8 cellular contexts compared by ENCODE assay signal in genomic region chr4:185597532-185598188, GRCh38.
DNase-seq lines count a peak whose midpoint lies in the region; ATAC-seq, FAIRE-seq and TF ChIP-seq lines count a peak whose summit lies in the region.

No MANE protein-coding gene starts in this region.

- no peak overlapping the region for H3K9ac ChIP-seq in kidney (ENCODE audit: low read length in 2 of 2)

- TF ChIP-seq CTCF in GM12865 (IDR thresholded peaks at IDR 0.05; ENCODE audit: insufficient read depth, low read depth, low read length, missing control alignments) (peak; percentile 97), activated B cell treated with CpG ODN at 0.5 μM for 24 hours (IDR thresholded peaks at IDR 0.05) (peak; percentile 100), kidney (IDR thresholded peaks at IDR 0.05; ENCODE audit: borderline replicate concordance, extremely low read depth, insufficient read depth) (peak; percentile 99)

- H3K4me3 ChIP-seq in GM12865 (ENCODE audit: low read depth, low read length), result no peak overlapping the region
- no peak overlapping the region for H3K4me3 ChIP-seq in kidney (ENCODE audit: low read length in 2 of 2)

- H3K9me3 Mint-ChIP-seq in activated B cell treated with CpG ODN at 0.5 μM for 24 hours, result no peaks in the 10 kb centered on the region

- peaks cover 0 to 5% of the 10 kb centered on the region in 2 donors for H3K36me3 ChIP-seq in kidney (ENCODE audit: control insufficient read depth in 1 of 2, insufficient read depth in 2 of 2, low read length in 2 of 2)

- no peaks in the 10 kb centered on the region for H3K4me1 ChIP-seq in kidney (ENCODE audit: control insufficient read depth in 1 of 2, insufficient read depth in 1 of 2, low read depth in 1 of 2, low read length in 2 of 2)

- DNase-seq in GM12865 (ENCODE audit: low read depth), result peak; percentile 86
- DNase-seq in NCI-H2081 treated with DMSO at 0.1 percent for 48 hours (lab: John Stamatoyannopoulos, UW), result peak; percentile 8
- DNase-seq in activated B cell treated with CpG ODN at 0.5 μM for 24 hours, result peak; percentile 49
- peak in 53 of 61 donors; percentile 5 to 77 (median 41) for DNase-seq in caudate nucleus (lab: John Stamatoyannopoulos, UW)
- peak; percentile 84 for DNase-seq in kidney
- peak; percentile 57 to 61 for DNase-seq in stimulated activated CD4-positive, alpha-beta T cell treated with anti-CD3 and anti-CD28 coated beads, Interleukin-1b, Interleukin-23, amount 100 ng/mL, for 4 hours (ENCODE audit: low read depth in 2 of 2)

- H3K4me3 Mint-ChIP-seq in activated B cell treated with CpG ODN at 0.5 μM for 24 hours, result no peak overlapping the region

- peak; percentile 76 for ATAC-seq in HG02642 (IDR thresholded peaks at IDR 0.05; ENCODE audit: poor library complexity, unreplicated experiment)
- peak; percentile 72 for ATAC-seq in activated B cell treated with CpG ODN at 0.5 μM for 24 hours (ENCODE audit: low read depth)
- no peak for ATAC-seq in HG03039 (IDR thresholded peaks at IDR 0.05; ENCODE audit: unreplicated experiment)

- no peak overlapping the region for H3K27ac Mint-ChIP-seq in activated B cell treated with CpG ODN at 0.5 μM for 24 hours

- FAIRE-seq in kidney (lab: Jason Lieb, UNC), result peak; percentile 70

- no peaks in the 10 kb centered on the region for H3K36me3 Mint-ChIP-seq in activated B cell treated with CpG ODN at 0.5 μM for 24 hours (ENCODE audit: low read depth)

- CTCF ChIA-PET in activated B cell treated with CpG ODN at 0.5 μM for 24 hours (lab: Charles Lee), result interaction anchor here (0.5 to 3.8 kb wide), 19 partner anchors 9 to 592 kb away, joined by 3 to 28 read pairs (median 5); partner anchors contain the start of genes CCDC110, LRP2BP and UFSP2

- H3K27ac ChIP-seq in caudate nucleus (ENCODE audit: low read depth, low read length) (peak overlapping the region; percentile 4), kidney (ENCODE audit: low read depth in 2 of 2, low read length in 2 of 2) (no peak overlapping the region)

- H3K4me1 Mint-ChIP-seq in activated B cell treated with CpG ODN at 0.5 μM for 24 hours, result no peaks in the 10 kb centered on the region

- intact Hi-C loops in activated B cell treated with CpG ODN at 0.5 μM for 24 hours (cut with micrococcal nuclease) (loop anchor here (1.0 to 10.0 kb wide), 7 partner anchors 10 to 953 kb away; partner anchors contain the start of genes CASP3, CCDC110, PRIMPOL and SLC25A4), kidney (cut with DNase I) (loop anchor here (10.0 kb wide), 1 partner anchor 123 kb away; the partner anchor contains the start of gene CCDC110)

- H3K9me3 ChIP-seq in kidney (ENCODE audit: control insufficient read depth in 1 of 2, low read length in 2 of 2), result no peaks in the 10 kb centered on the region

- POLR2A ChIA-PET in activated B cell treated with CpG ODN at 0.5 μM for 24 hours (lab: Charles Lee), result interaction anchor here (1.0 to 1.5 kb wide), 2 partner anchors 126 to 171 kb away, joined by 3 read pairs; partner anchors contain the start of genes CCDC110 and UFSP2

- peaks cover 19% of the 10 kb centered on the region for H3K27me3 Mint-ChIP-seq in activated B cell treated with CpG ODN at 0.5 μM for 24 hours

Comparison
In these comparisons a context has a peak if more than half of its experiments do, and no peak if none do; other contexts are left out.
1. DNase-seq: peak in every context shown above with its lines; median percentile 86 in GM12865; 84 in kidney; 59 in stimulated activated CD4-positive, alpha-beta T cell treated with anti-CD3 and anti-CD28 coated beads, Interleukin-1b, Interleukin-23, amount 100 ng/mL, for 4 hours; 49 in activated B cell treated with CpG ODN at 0.5 μM for 24 hours; 41 in caudate nucleus; 8 in NCI-H2081 treated with DMSO at 0.1 percent for 48 hours.